ENCODE assay signal across 10 cellular contexts in the genomic region with DNA sequence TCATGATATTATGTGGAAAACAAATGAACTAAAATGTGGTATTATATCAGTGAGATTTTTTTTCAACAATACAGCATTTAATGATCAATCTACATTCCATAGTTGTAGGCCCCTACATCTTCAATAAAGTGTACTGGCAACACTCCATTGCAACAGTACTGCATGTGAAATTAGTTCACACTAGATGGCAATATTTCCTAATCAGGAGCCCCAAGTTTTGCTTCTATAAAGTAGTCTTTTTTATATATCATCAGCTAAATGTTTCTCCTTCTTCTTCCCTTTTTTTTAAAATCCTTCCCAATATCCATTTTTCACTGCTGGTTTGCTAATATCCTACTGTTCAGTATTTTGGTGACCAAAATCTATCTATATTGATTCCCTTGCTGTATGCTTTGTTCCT.
DNase-seq lines count a peak whose midpoint lies in the region; TF ChIP-seq lines count a peak whose summit lies in the region.
"Had no signal": no experiment of that assay in that cellular context is flagged by ENCODE, and none has a peak within 500 bp of the region (broad histone marks: within the 10 kb centered on the region; RNA-seq: fewer than 3 reads in every experiment).

No MANE protein-coding gene starts in this region.

- H3K27me3 ChIP-seq in colonic mucosa: no peaks in the 10 kb centered on the region
- no peaks in the 10 kb centered on the region for H3K27me3 ChIP-seq in GM23248 (replicated peaks; ENCODE audit: insufficient read depth)

- H3F3A ChIP-seq in GM23248 (ENCODE audit: insufficient read depth): no peaks in the 10 kb centered on the region

- no peaks in the 10 kb centered on the region for H3K4me1 Mint-ChIP-seq in activated CD4-positive, alpha-beta memory T cell treated with anti-CD3 and anti-CD28 coated beads for 36 hours (ENCODE audit: low read depth)
- H3K4me1 Mint-ChIP-seq in CD14-positive monocyte: no peaks in the 10 kb centered on the region

- H3K36me3 ChIP-seq in colonic mucosa: no peaks in the 10 kb centered on the region
- no peaks in the 10 kb centered on the region for H3K36me3 ChIP-seq in GM23248 (ENCODE audit: low read depth)

- H3K27ac ChIP-seq in colonic mucosa (no peak overlapping the region), GM23248 (no peak overlapping the region)

- H3K4me3 ChIP-seq in colonic mucosa (no peak overlapping the region), GM23248 (no peak overlapping the region)

- no peak overlapping the region for H2AFZ ChIP-seq in GM23248

- DNase-seq in NCI-H2227 (lab: John Stamatoyannopoulos, UW; ENCODE audit: unreplicated experiment) (peak; percentile 1), NCI-H2227 treated with DMSO at 0.1 percent for 48 hours (lab: John Stamatoyannopoulos, UW) (no peak), NCI-H446 (lab: John Stamatoyannopoulos, UW) (peak; percentile 6 to 7), colonic mucosa (no peak), retina (peak; percentile 7), GM23248 (no peak), CD14-positive monocyte (ENCODE audit: low spot score) (no peak)
- DNase-seq in activated CD4-positive, alpha-beta memory T cell treated with anti-CD3 and anti-CD28 coated beads for 36 hours: no peak
- DNase-seq: foreskin fibroblast, NCI-H748 treated with DMSO at 0.1 percent for 48 hours had no signal

- POLR2A ChIA-PET in activated CD4-positive, alpha-beta memory T cell treated with anti-CD3 and anti-CD28 coated beads for 36 hours (lab: Charles Lee): no interaction called here

- H3K9me3 ChIP-seq in colonic mucosa (no peaks in the 10 kb centered on the region), GM23248 (ENCODE audit: low read depth) (no peaks in the 10 kb centered on the region)

- in situ Hi-C loops in GM23248 (cut with MboI): no loop called here

- H3K27me3 Mint-ChIP-seq in activated CD4-positive, alpha-beta memory T cell treated with anti-CD3 and anti-CD28 coated beads for 36 hours: no peaks in the 10 kb centered on the region
- no peaks in the 10 kb centered on the region for H3K27me3 Mint-ChIP-seq in CD14-positive monocyte (ENCODE audit: low read depth in 3 of 3)

- H3K9ac ChIP-seq in colonic mucosa (ENCODE audit: low read depth in 2 of 2, low read length in 2 of 2) (no peak overlapping the region), GM23248 (no peak overlapping the region)

- H3K4me2 ChIP-seq in GM23248 (ENCODE audit: unreplicated experiment): no peak overlapping the region

- H3K9me2 ChIP-seq in GM23248 (ENCODE audit: insufficient read depth): no peaks in the 10 kb centered on the region

- H4K20me1 ChIP-seq in GM23248 (ENCODE audit: insufficient read depth): no peaks in the 10 kb centered on the region

- intact Hi-C loops in colonic mucosa (cut with DNase I) (loop anchor here (5.0 kb wide), 1 partner anchor 278 kb away; no protein-coding TSS in a partner anchor), CD14-positive monocyte (cut with micrococcal nuclease) (no loop called here)
- intact Hi-C loops in activated CD4-positive, alpha-beta memory T cell treated with anti-CD3 and anti-CD28 coated beads for 36 hours (cut with micrococcal nuclease): no loop called here

- no peak overlapping the region for H3K4me3 Mint-ChIP-seq in activated CD4-positive, alpha-beta memory T cell treated with anti-CD3 and anti-CD28 coated beads for 36 hours
- H3K4me3 Mint-ChIP-seq in CD14-positive monocyte: no peak overlapping the region

- H3K4me1 ChIP-seq in colonic mucosa: no peaks in the 10 kb centered on the region
- no peaks in the 10 kb centered on the region for H3K4me1 ChIP-seq in GM23248 (ENCODE audit: insufficient read depth)

- no peak overlapping the region for H3K27ac Mint-ChIP-seq in activated CD4-positive, alpha-beta memory T cell treated with anti-CD3 and anti-CD28 coated beads for 36 hours
- H3K27ac Mint-ChIP-seq in CD14-positive monocyte: no peak overlapping the region

- no peaks in the 10 kb centered on the region for H3K9me3 Mint-ChIP-seq in activated CD4-positive, alpha-beta memory T cell treated with anti-CD3 and anti-CD28 coated beads for 36 hours
- no peaks in the 10 kb centered on the region for H3K9me3 Mint-ChIP-seq in CD14-positive monocyte

- no peaks in the 10 kb centered on the region for H3K79me2 ChIP-seq in GM23248 (ENCODE audit: insufficient read depth)

- H3K36me3 Mint-ChIP-seq in activated CD4-positive, alpha-beta memory T cell treated with anti-CD3 and anti-CD28 coated beads for 36 hours: no peaks in the 10 kb centered on the region
- no peaks in the 10 kb centered on the region for H3K36me3 Mint-ChIP-seq in CD14-positive monocyte

- TF ChIP-seq CTCF in colonic mucosa (IDR thresholded peaks at IDR 0.05) (peak; percentile 30), CD14-positive monocyte (IDR thresholded peaks at IDR 0.05) (no peak)

- CTCF ChIA-PET in activated CD4-positive, alpha-beta memory T cell treated with anti-CD3 and anti-CD28 coated beads for 36 hours (lab: Charles Lee): no interaction called here

Comparison
In these comparisons a context has a peak if more than half of its experiments do, and no peak if none do; other contexts are left out.
1. DNase-seq: peak in NCI-H2227 (single experiment), NCI-H446 (2 of 2) and retina (single experiment); none in NCI-H2227 treated with DMSO at 0.1 percent for 48 hours (single experiment), colonic mucosa (single experiment), GM23248 (single experiment), activated CD4-positive, alpha-beta memory T cell treated with anti-CD3 and anti-CD28 coated beads for 36 hours (single experiment) and CD14-positive monocyte (single experiment).